26 cellular contexts compared by ENCODE assay signal in genomic region chr4:3124070-3124767, GRCh38. TPM values are rescaled to one million over a fixed set of nuclear protein-coding genes. Genes with fewer than 3 reads are reported as not detected.
DNase-seq lines count a peak whose midpoint lies in the region; ATAC-seq and TF ChIP-seq lines count a peak whose summit lies in the region.
"Had no signal": no experiment of that assay in that cellular context is flagged by ENCODE, and none has a peak within 500 bp of the region (broad histone marks: within the 10 kb centered on the region; RNA-seq: fewer than 3 reads in every experiment).

No MANE protein-coding gene starts in this region.

- H3K36me3 Mint-ChIP-seq in activated T-cell treated with anti-CD3 and anti-CD28 coated beads, Interleukin-2, amount 50 U/mL, for 72 hours (ENCODE audit: insufficient read depth in 2 of 2) = peaks cover 13 to 23% of the 10 kb centered on the region in 2 donors
- H3K36me3 Mint-ChIP-seq in activated T-helper 17 cell treated with anti-CD3 and anti-CD28 coated beads, Interleukin-2, amount 50 U/mL, for 72 hours (ENCODE audit: low read depth) = peaks cover 85% of the 10 kb centered on the region

- peak overlapping the region; percentile 68 for H3K27ac ChIP-seq in lower lobe of right lung
- peak overlapping the region; percentile 98 for H3K27ac ChIP-seq in smooth muscle cell (ENCODE audit: low read depth)
- H3K27ac ChIP-seq in adrenal gland = no peak overlapping the region
- H3K27ac ChIP-seq: ascending aorta had no signal

- H3K4me1 ChIP-seq in lower lobe of right lung (peaks cover 25% of the 10 kb centered on the region), smooth muscle cell (ENCODE audit: low read depth) (peaks cover 6% of the 10 kb centered on the region), adrenal gland (replicated peaks in 1 of 2) (peaks cover 7 to 14% of the 10 kb centered on the region in 2 donors)
- H3K4me1 ChIP-seq: ascending aorta had no signal

- H3K27me3 Mint-ChIP-seq in activated T-cell treated with anti-CD3 and anti-CD28 coated beads, Interleukin-2, amount 50 U/mL, for 72 hours (ENCODE audit: low read depth) = no peaks in the 10 kb centered on the region
- H3K27me3 Mint-ChIP-seq in activated T-helper 17 cell treated with anti-CD3 and anti-CD28 coated beads, Interleukin-2, amount 50 U/mL, for 72 hours = no peaks in the 10 kb centered on the region

- no peak for TF ChIP-seq POLR2A in adrenal gland (IDR thresholded peaks at IDR 0.05)

- H2AFZ ChIP-seq in smooth muscle cell (ENCODE audit: low read depth) = no peak overlapping the region

- H3K4me3 ChIP-seq in lower lobe of right lung (no peak overlapping the region), smooth muscle cell (no peak overlapping the region), adrenal gland (no peak overlapping the region)
- H3K4me3 ChIP-seq: ascending aorta, left lung had no signal

- H3K4me2 ChIP-seq in smooth muscle cell = peak overlapping the region; percentile 70

- intact Hi-C loops in lower lobe of right lung (cut with DNase I) = no loop called here
- intact Hi-C loops in adrenal gland (cut with DNase I) = no loop called here

- H3K9ac ChIP-seq in smooth muscle cell (ENCODE audit: low read depth) = peak overlapping the region; percentile 87

- ATAC-seq in activated T-cell treated with anti-CD3 and anti-CD28 coated beads, Interleukin-2, amount 50 U/mL, for 72 hours (replicated peaks in 1 of 2) = no peak
- no peak for ATAC-seq in activated T-helper 17 cell treated with anti-CD3 and anti-CD28 coated beads, Interleukin-2, amount 50 U/mL, for 72 hours (replicated peaks)
- ATAC-seq in lower lobe of right lung = no peak
- ATAC-seq: activated T-cell treated with anti-CD3 and anti-CD28 coated beads, Interleukin-2, amount 50 U/mL, for 4 hours; CD8-positive, alpha-beta T cell; natural killer cell; PC-3 had no signal

- H3K27me3 ChIP-seq in lower lobe of right lung (ENCODE audit: low read depth) = no peaks in the 10 kb centered on the region
- H3K27me3 ChIP-seq in smooth muscle cell (ENCODE audit: low read depth) = no peaks in the 10 kb centered on the region
- H3K27me3 ChIP-seq in adrenal gland = no peaks in the 10 kb centered on the region
- H3K27me3 ChIP-seq: ascending aorta, left lung had no signal

- no peaks in the 10 kb centered on the region for H3K79me2 ChIP-seq in smooth muscle cell (ENCODE audit: low read depth)

- H3K4me1 Mint-ChIP-seq in activated T-cell treated with anti-CD3 and anti-CD28 coated beads, Interleukin-2, amount 50 U/mL, for 72 hours (ENCODE audit: low read depth) = peaks cover 28% of the 10 kb centered on the region
- H3K4me1 Mint-ChIP-seq in activated T-helper 17 cell treated with anti-CD3 and anti-CD28 coated beads, Interleukin-2, amount 50 U/mL, for 72 hours = peaks cover 5% of the 10 kb centered on the region

- no peak for TF ChIP-seq CTCF in lower lobe of right lung (IDR thresholded peaks at IDR 0.05)
- TF ChIP-seq CTCF in smooth muscle cell (IDR thresholded peaks at IDR 0.05; ENCODE audit: borderline replicate concordance, insufficient read depth, poor library complexity, severe bottlenecking) = no peak
- no peak for TF ChIP-seq CTCF in adrenal gland (IDR thresholded peaks at IDR 0.05)

- no peaks in the 10 kb centered on the region for H3K9me3 ChIP-seq in lower lobe of right lung
- no peaks in the 10 kb centered on the region for H3K9me3 ChIP-seq in smooth muscle cell (replicated peaks; ENCODE audit: low read depth)
- H3K9me3 ChIP-seq in adrenal gland (replicated peaks in 1 of 3) = no peaks in the 10 kb centered on the region
- H3K9me3 ChIP-seq: ascending aorta, left lung had no signal

- peaks cover 24% of the 10 kb centered on the region for H3F3A ChIP-seq in smooth muscle cell (ENCODE audit: low read depth)

- H3K9me3 Mint-ChIP-seq in activated T-cell treated with anti-CD3 and anti-CD28 coated beads, Interleukin-2, amount 50 U/mL, for 72 hours = no peaks in the 10 kb centered on the region
- H3K9me3 Mint-ChIP-seq in activated T-helper 17 cell treated with anti-CD3 and anti-CD28 coated beads, Interleukin-2, amount 50 U/mL, for 72 hours = no peaks in the 10 kb centered on the region
- H3K9me3 Mint-ChIP-seq: activated T-cell treated with anti-CD3 and anti-CD28 coated beads, Interleukin-2, amount 50 U/mL, for 4 hours; CD8-positive, alpha-beta T cell; endodermal cell; natural killer cell had no signal

- no peak for DNase-seq in activated T-cell treated with anti-CD3 and anti-CD28 coated beads, Interleukin-2, amount 50 U/mL, for 72 hours
- DNase-seq in activated T-cell treated with anti-CD3 and anti-CD28 coated beads for 4 hours (no peak), lower lobe of right lung (no peak), smooth muscle cell (lab: John Stamatoyannopoulos, UW; ENCODE audit: unreplicated experiment) (no peak), adrenal gland (no peak), NCI-H748 (lab: John Stamatoyannopoulos, UW; ENCODE audit: unreplicated experiment) (no peak), NCI-H524 treated with DMSO at 0.1 percent for 48 hours (lab: John Stamatoyannopoulos, UW) (no peak)
- DNase-seq: activated T-cell treated with anti-CD3 and anti-CD28 coated beads, Interleukin-2, amount 50 U/mL, for 4 hours; CD8-positive, alpha-beta T cell; DND-41; endodermal cell; H7; KG1; left lung; natural killer cell; NCI-H1092 treated with DMSO at 0.1 percent for 48 hours; NCI-H2171; NCI-H774; PC-3; T1000 had no signal

- no peak overlapping the region for H3K4me3 Mint-ChIP-seq in activated T-cell treated with anti-CD3 and anti-CD28 coated beads, Interleukin-2, amount 50 U/mL, for 72 hours
- no peak overlapping the region for H3K4me3 Mint-ChIP-seq in activated T-helper 17 cell treated with anti-CD3 and anti-CD28 coated beads, Interleukin-2, amount 50 U/mL, for 72 hours
- H3K4me3 Mint-ChIP-seq: activated T-cell treated with anti-CD3 and anti-CD28 coated beads, Interleukin-2, amount 50 U/mL, for 4 hours; CD8-positive, alpha-beta T cell; endodermal cell; natural killer cell had no signal

- peak overlapping the region; percentile 70 for H3K27ac Mint-ChIP-seq in activated T-cell treated with anti-CD3 and anti-CD28 coated beads, Interleukin-2, amount 50 U/mL, for 72 hours
- peak overlapping the region; percentile 58 for H3K27ac Mint-ChIP-seq in activated T-helper 17 cell treated with anti-CD3 and anti-CD28 coated beads, Interleukin-2, amount 50 U/mL, for 72 hours
- H3K27ac Mint-ChIP-seq: CD8-positive, alpha-beta T cell; endodermal cell; natural killer cell had no signal

- H3K36me3 ChIP-seq in lower lobe of right lung (peaks cover 65% of the 10 kb centered on the region), smooth muscle cell (ENCODE audit: low read depth) (no peaks in the 10 kb centered on the region), adrenal gland (replicated peaks in 1 of 2) (peaks cover 0 to 40% of the 10 kb centered on the region in 2 donors)

- WGBS in smooth muscle cell (ENCODE audit: low lambda C conversion rate) = 38% methylated on average over 7 of the region's 7 CpGs
- 93 to 98% (median 95%) methylated on average over 7 of the region's 7 CpGs for WGBS in adrenal gland, 4 donors

- no peaks in the 10 kb centered on the region for H4K20me1 ChIP-seq in smooth muscle cell (ENCODE audit: low read depth)

RNA-seq across cellular contexts. Expression of gene HTT, which starts 49.7 kb away (rescaled TPM):
- 10 to 100 TPM; 88.0 to 97.9 TPM for total RNA-seq in activated T-cell treated with anti-CD3 and anti-CD28 coated beads, Interleukin-2, amount 50 U/mL, for 72 hours
- 10 to 100 TPM; 58.2 to 63.4 TPM for total RNA-seq in activated T-helper 17 cell treated with anti-CD3 and anti-CD28 coated beads, Interleukin-2, amount 50 U/mL, for 72 hours
- total RNA-seq in lower lobe of right lung (73.1 TPM), smooth muscle cell (16.4 and 23.6 TPM in 2 replicates), adrenal gland (10 to 100 TPM; 44.6 to 77.1 (median 55.2) TPM)
- polyA plus RNA-seq in smooth muscle cell (7.1 and 11.4 TPM in 2 replicates), adrenal gland (10 to 100 TPM; 16.1 to 34.0 (median 33.1) TPM)

RNA-seq across cellular contexts. Expression of gene HTT-AS, which starts 49.9 kb away (rescaled TPM):
- total RNA-seq in activated T-cell treated with anti-CD3 and anti-CD28 coated beads, Interleukin-2, amount 50 U/mL, for 72 hours = not detected
- total RNA-seq in activated T-helper 17 cell treated with anti-CD3 and anti-CD28 coated beads, Interleukin-2, amount 50 U/mL, for 72 hours = not detected
- total RNA-seq in lower lobe of right lung (not detected), smooth muscle cell (not detected in 2 replicates), adrenal gland (not detected)
- polyA plus RNA-seq in smooth muscle cell (not detected in 2 replicates), adrenal gland (not detected)
- total RNA-seq: activated T-cell treated with anti-CD3 and anti-CD28 coated beads, Interleukin-2, amount 50 U/mL, for 4 hours; ascending aorta; CD8-positive, alpha-beta T cell; cerebellum; endodermal cell; frontal cortex; H7; left lung; natural killer cell; PC-3; SK-MEL-5; subcutaneous adipose tissue had no signal

Comparison
In these comparisons a context has a peak if more than half of its experiments do, and no peak if none do; other contexts are left out.
1. H3K27ac ChIP-seq: peak in lower lobe of right lung (single experiment) and smooth muscle cell (single experiment); none in adrenal gland (0 of 5).